Comparison of ENCODE assay signal across 6 cellular contexts in genomic region chr5:497090-497489, GRCh38.
"Had no signal": no experiment of that assay in that cellular context is flagged by ENCODE, and none has a peak within 500 bp of the region (broad histone marks: within the 10 kb centered on the region; RNA-seq: fewer than 3 reads in every experiment).

No MANE protein-coding gene starts in this region.

- H3K4me3 Mint-ChIP-seq: IgD-negative memory B cell had no signal

- H3K27ac Mint-ChIP-seq: H9, IgD-negative memory B cell had no signal

- H3K4me3 ChIP-seq: GM23248 had no signal

- H3K36me3 Mint-ChIP-seq: IgD-negative memory B cell had no signal

- H3K9me3 Mint-ChIP-seq: H9, IgD-negative memory B cell had no signal

- H3K4me1 Mint-ChIP-seq: IgD-negative memory B cell had no signal

- DNase-seq: GM23248, GOT3, H9, HCEC 1CT, KBM-7 had no signal
